In genomic region chr16:628321-629061, GRCh38 we compare ENCODE assay signal across 24 cellular contexts. TPM values are rescaled to one million over a fixed set of nuclear protein-coding genes. Genes with fewer than 3 reads are reported as not detected.
A peak's percentile ranks its signal among the peaks of the same experiment; 100 is the strongest.
DNase-seq lines count a peak whose midpoint lies in the region; FAIRE-seq and TF ChIP-seq lines count a peak whose summit lies in the region.
"Had no signal": no experiment of that assay in that cellular context is flagged by ENCODE, and none has a peak within 500 bp of the region (broad histone marks: within the 10 kb centered on the region; RNA-seq: fewer than 3 reads in every experiment).

No MANE protein-coding gene starts in this region.

- H3K36me3 ChIP-seq in breast epithelium: no peaks in the 10 kb centered on the region
- no peaks in the 10 kb centered on the region for H3K36me3 ChIP-seq in vagina

- H3K4me1 ChIP-seq in breast epithelium: peaks cover 8 to 16% of the 10 kb centered on the region in 2 donors
- H3K4me1 ChIP-seq in vagina: peaks cover 42% of the 10 kb centered on the region

- H3K4me3 Mint-ChIP-seq in MCF 10A (ENCODE audit: unreplicated experiment): peak overlapping the region; percentile 28
- H3K4me3 Mint-ChIP-seq in chondrocyte (ENCODE audit: unreplicated experiment): no peak overlapping the region
- H3K4me3 Mint-ChIP-seq in nephron progenitor cell: peak overlapping the region; percentile 79
- H3K4me3 Mint-ChIP-seq: B cell; natural killer cell treated with Interleukin-12 subunit alpha and Interleukin-12 subunit beta and Interleukin-15 and Interleukin-18, amount 100 ng/mL, for 72 hours; stimulated activated naive B cell treated with anti-CD40 and anti-IgM and Interleukin-4, amounts not matched to agents 10 μg/mL and 1 μg/mL and 100 μg/mL, for 72 hours had no signal

- no peak for TF ChIP-seq POLR2A in breast epithelium (IDR thresholded peaks at IDR 0.05)
- no peak for TF ChIP-seq POLR2A in vagina (IDR thresholded peaks at IDR 0.05)
- TF ChIP-seq POLR2A in GM12892 (IDR thresholded peaks at IDR 0.05; ENCODE audit: low read depth, low read length): no peak

- intact Hi-C loops in MCF 10A (cut with micrococcal nuclease): no loop called here
- intact Hi-C loops in breast epithelium (cut with DNase I; ENCODE audit: low total_unique reads): no loop called here
- intact Hi-C loops in vagina (cut with DNase I): no loop called here

- H3K4me3 ChIP-seq in breast epithelium: no peak overlapping the region
- no peak overlapping the region for H3K4me3 ChIP-seq in vagina
- H3K4me3 ChIP-seq: MG63 had no signal

- no peak overlapping the region for H3K27ac ChIP-seq in breast epithelium
- peak overlapping the region; percentile 82 for H3K27ac ChIP-seq in vagina

- no peak for FAIRE-seq in GM12892 (lab: Jason Lieb, UNC)
- FAIRE-seq: small intestine had no signal

- POLR2A ChIA-PET in MCF 10A (lab: Yijun Ruan, JAX): interaction anchor here (0.6 to 4.7 kb wide), 3 partner anchors 8 to 36 kb away, joined by 4 to 53 read pairs (median 25); partner anchors contain the start of genes METTL26 and RAB40C

- DNase-seq in MCF 10A (ENCODE audit: unreplicated experiment) (no peak), breast epithelium (ENCODE audit: low spot score in 2 of 2) (no peak), chondrocyte (ENCODE audit: low spot score) (no peak), nephron progenitor cell (no peak), vagina (ENCODE audit: extremely low spot score in 2 of 2) (no peak), NCI-H1105 (lab: John Stamatoyannopoulos, UW) (no peak), NCI-H187 treated with DMSO at 0.1 percent for 48 hours (lab: John Stamatoyannopoulos, UW) (no peak), GM12892 (ENCODE audit: insufficient read length) (no peak)
- DNase-seq: activated CD4-positive, CD25-positive, alpha-beta regulatory T cell treated with anti-CD3 and anti-CD28 coated beads, Interleukin-2, amount 50 U/mL, for 72 hours; activated naive CD4-positive, alpha-beta T cell treated with anti-CD3 and anti-CD28 coated beads, Interleukin-2, amount 50 U/mL, for 16 hours; dermis blood vessel endothelial cell; GOT3; left colon; MG63; NCI-H1417 treated with DMSO at 0.1 percent for 48 hours; NCI-H510A; NK-92 treated with Interleukin-12 subunit alpha and Interleukin-12 subunit beta, amount 100 ng/mL, for 24 hours; small intestine; stimulated activated naive B cell treated with anti-CD40 and anti-IgM and Interleukin-4, amounts not matched to agents 10 μg/mL and 1 μg/mL and 100 μg/mL, for 72 hours; T1000 had no signal

- CTCF ChIA-PET in MCF 10A (lab: Yijun Ruan, JAX): interaction anchor here (0.6 to 1.5 kb wide), 2 partner anchors 20 to 36 kb away, joined by 3 to 6 read pairs; no protein-coding TSS in a partner anchor

- TF ChIP-seq CTCF in MCF 10A (IDR thresholded peaks at IDR 0.05; ENCODE audit: unreplicated experiment): no peak
- TF ChIP-seq CTCF in breast epithelium (IDR thresholded peaks at IDR 0.05): no peak
- TF ChIP-seq CTCF in chondrocyte (IDR thresholded peaks at IDR 0.05): no peak
- TF ChIP-seq CTCF in nephron progenitor cell (IDR thresholded peaks at IDR 0.05): no peak
- no peak for TF ChIP-seq CTCF in vagina (IDR thresholded peaks at IDR 0.05)

- H3K36me3 Mint-ChIP-seq in MCF 10A (ENCODE audit: insufficient read depth, unreplicated experiment): peaks cover 26% of the 10 kb centered on the region
- H3K36me3 Mint-ChIP-seq in chondrocyte (ENCODE audit: low read depth): peaks cover 2% of the 10 kb centered on the region
- peaks cover 11% of the 10 kb centered on the region for H3K36me3 Mint-ChIP-seq in nephron progenitor cell (ENCODE audit: low read depth)
- H3K36me3 Mint-ChIP-seq: natural killer cell treated with Interleukin-12 subunit alpha and Interleukin-12 subunit beta and Interleukin-15 and Interleukin-18, amount 100 ng/mL, for 72 hours had no signal

- H3K9me3 Mint-ChIP-seq in MCF 10A (ENCODE audit: unreplicated experiment) (no peaks in the 10 kb centered on the region), chondrocyte (ENCODE audit: low read depth) (no peaks in the 10 kb centered on the region), nephron progenitor cell (no peaks in the 10 kb centered on the region)
- H3K9me3 Mint-ChIP-seq: natural killer cell treated with Interleukin-12 subunit alpha and Interleukin-12 subunit beta and Interleukin-15 and Interleukin-18, amount 100 ng/mL, for 72 hours; stimulated activated naive B cell treated with anti-CD40 and anti-IgM and Interleukin-4, amounts not matched to agents 10 μg/mL and 1 μg/mL and 100 μg/mL, for 72 hours had no signal

- H3K27me3 ChIP-seq in breast epithelium: no peaks in the 10 kb centered on the region
- H3K27me3 ChIP-seq in vagina: no peaks in the 10 kb centered on the region
- H3K27me3 ChIP-seq: MG63 had no signal

- H3K27me3 Mint-ChIP-seq in MCF 10A (ENCODE audit: insufficient read depth, unreplicated experiment) (no peaks in the 10 kb centered on the region), chondrocyte (ENCODE audit: low read depth) (no peaks in the 10 kb centered on the region), nephron progenitor cell (ENCODE audit: low read depth, poor library complexity) (peaks cover 3% of the 10 kb centered on the region)
- H3K27me3 Mint-ChIP-seq: B cell; natural killer cell treated with Interleukin-12 subunit alpha and Interleukin-12 subunit beta and Interleukin-15 and Interleukin-18, amount 100 ng/mL, for 72 hours; stimulated activated naive B cell treated with anti-CD40 and anti-IgM and Interleukin-4, amounts not matched to agents 10 μg/mL and 1 μg/mL and 100 μg/mL, for 72 hours had no signal

- peaks cover 23% of the 10 kb centered on the region for H3K4me1 Mint-ChIP-seq in MCF 10A (ENCODE audit: insufficient read depth, unreplicated experiment)
- H3K4me1 Mint-ChIP-seq in chondrocyte (ENCODE audit: low read depth): peaks cover 25% of the 10 kb centered on the region
- peaks cover 56% of the 10 kb centered on the region for H3K4me1 Mint-ChIP-seq in nephron progenitor cell
- H3K4me1 Mint-ChIP-seq: B cell had no signal

- BruUV-seq in MCF 10A (replicated peaks; lab: Mats Ljungman, UMichigan): no TSS peak

- H3K9me3 ChIP-seq in breast epithelium (no peaks in the 10 kb centered on the region), vagina (no peaks in the 10 kb centered on the region)
- H3K9me3 ChIP-seq: MG63 had no signal

- peak overlapping the region; percentile 82 for H3K27ac Mint-ChIP-seq in MCF 10A (ENCODE audit: low read depth, unreplicated experiment)
- peak overlapping the region; percentile 5 for H3K27ac Mint-ChIP-seq in chondrocyte (ENCODE audit: unreplicated experiment)
- peak overlapping the region; percentile 99 for H3K27ac Mint-ChIP-seq in nephron progenitor cell
- H3K27ac Mint-ChIP-seq: B cell; natural killer cell treated with Interleukin-12 subunit alpha and Interleukin-12 subunit beta and Interleukin-15 and Interleukin-18, amount 100 ng/mL, for 72 hours; stimulated activated naive B cell treated with anti-CD40 and anti-IgM and Interleukin-4, amounts not matched to agents 10 μg/mL and 1 μg/mL and 100 μg/mL, for 72 hours had no signal

RNA-seq across cellular contexts. Expression of gene WFIKKN1, which starts 2.3 kb away (rescaled TPM):
- total RNA-seq in MCF 10A (2022) (0.14 and 0.17 TPM in 2 replicates), breast epithelium (under 1 TPM in 2 of 3 donors, not detected in 1; 0.66 to 0.73 TPM), chondrocyte (0.36 to 0.56 TPM (median 0.47 TPM) in 3 replicates), vagina (3.2 TPM)
- not detected for polyA plus RNA-seq in GM12892 (2012; ENCODE audit: missing spikeins)
- total RNA-seq: A172, RPMI7951 had no signal

RNA-seq across cellular contexts. Expression of gene METTL26, which starts 7.6 kb away (rescaled TPM):
- total RNA-seq in MCF 10A (2022) (104 and 106 TPM in 2 replicates), breast epithelium (100 to 1,000 TPM; 108 to 136 (median 130) TPM), chondrocyte (58.9 to 68.5 TPM (median 68.1 TPM) in 3 replicates), vagina (187 TPM)
- 44.1 TPM for polyA plus RNA-seq in GM12892 (2012; ENCODE audit: missing spikeins)

RNA-seq across cellular contexts. Expression of gene MCRIP2, which starts 13.1 kb away (rescaled TPM):
- total RNA-seq in MCF 10A (2022): 43.6 and 44.6 TPM in 2 replicates
- total RNA-seq in breast epithelium: 10 to 100 TPM; 26.8 to 39.7 (median 34.9) TPM
- total RNA-seq in chondrocyte: 10.4 to 16.9 TPM (median 15.3 TPM) in 3 replicates
- 27.0 TPM for total RNA-seq in vagina
- polyA plus RNA-seq in GM12892 (2012; ENCODE audit: missing spikeins): 17.0 TPM

RNA-seq across cellular contexts. Expression of gene WDR90, which starts 20.7 kb away (rescaled TPM):
- total RNA-seq in MCF 10A (2022) (40.4 and 47.9 TPM in 2 replicates), breast epithelium (10 to 100 TPM in 2 of 3 donors, 1 to 10 TPM in 1; 9.6 to 26.9 (median 22.7) TPM), chondrocyte (17.0 to 36.6 TPM (median 19.2 TPM) in 3 replicates), vagina (34.9 TPM)
- polyA plus RNA-seq in GM12892 (2012; ENCODE audit: missing spikeins): 21.1 TPM

RNA-seq across cellular contexts. Expression of gene RAB40C, which starts 38.6 kb away (rescaled TPM):
- total RNA-seq in MCF 10A (2022): 17.1 and 17.7 TPM in 2 replicates
- total RNA-seq in breast epithelium: 10 to 100 TPM; 17.6 to 29.1 (median 20.6) TPM
- total RNA-seq in chondrocyte: 15.2 to 19.6 TPM (median 19.6 TPM) in 3 replicates
- 41.3 TPM for total RNA-seq in vagina
- 2.5 TPM for polyA plus RNA-seq in GM12892 (2012; ENCODE audit: missing spikeins)

Comparison
In these comparisons a context has a peak if more than half of its experiments do, and no peak if none do; other contexts are left out.
1. H3K27ac Mint-ChIP-seq: peak in every context shown above with its lines; median percentile 99 in nephron progenitor cell; 82 in MCF 10A; 5 in chondrocyte.